In the genomic region with DNA sequence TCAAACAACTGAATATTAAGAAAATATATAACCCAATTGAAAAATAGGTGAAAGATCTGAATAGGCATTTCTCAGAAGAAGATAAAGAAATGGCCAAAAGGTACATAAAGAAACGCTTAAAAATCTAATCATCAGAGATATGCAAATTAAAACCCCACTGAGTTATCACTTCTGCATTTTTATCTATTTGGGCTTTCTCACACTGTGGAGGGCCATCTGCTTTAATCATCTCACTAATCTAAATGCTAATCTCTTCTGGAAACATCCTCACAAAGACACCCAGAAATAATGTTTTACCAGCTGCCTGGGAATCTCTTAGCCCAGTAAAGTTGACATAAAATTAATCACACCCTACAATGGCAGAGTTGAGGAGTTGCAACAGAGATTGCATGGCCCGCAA, we compare ENCODE assay signal across 16 cellular contexts.
"Had no signal": no experiment of that assay in that cellular context is flagged by ENCODE, and none has a peak within 500 bp of the region (broad histone marks: within the 10 kb centered on the region; RNA-seq: fewer than 3 reads in every experiment).

No MANE protein-coding gene starts in this region.

- H3K27ac Mint-ChIP-seq: activated CD8-positive, alpha-beta T cell treated with anti-CD3 and anti-CD28 coated beads for 36 hours; activated naive CD8-positive, alpha-beta T cell treated with anti-CD3 and anti-CD28 coated beads, Interleukin-2, amount 10 ng/mL, durations not matched to agents 7 days and 5 days; naive thymus-derived CD4-positive, alpha-beta T cell; stimulated activated naive CD8-positive, alpha-beta T cell treated with anti-CD3 and anti-CD28 coated beads, Interleukin-15, Interleukin-2, amounts not matched to agents 100 ng/mL and 50 ng/mL, for 24 hours; type B pancreatic cell had no signal

- H3K4me3 Mint-ChIP-seq: activated CD8-positive, alpha-beta T cell treated with anti-CD3 and anti-CD28 coated beads for 36 hours; activated naive CD8-positive, alpha-beta T cell treated with anti-CD3 and anti-CD28 coated beads, Interleukin-2, amount 10 ng/mL, durations not matched to agents 7 days and 5 days; brain; naive thymus-derived CD4-positive, alpha-beta T cell; stimulated activated naive CD8-positive, alpha-beta T cell treated with anti-CD3 and anti-CD28 coated beads, Interleukin-15, Interleukin-2, amounts not matched to agents 100 ng/mL and 50 ng/mL, for 24 hours; type B pancreatic cell had no signal

- H3K9me3 ChIP-seq: colonic mucosa, mucosa of descending colon, ovary, sigmoid colon, spleen, suprapubic skin had no signal

- H3K27ac ChIP-seq: colonic mucosa, ovary, sigmoid colon, spleen, suprapubic skin had no signal

- H3K36me3 ChIP-seq: colonic mucosa, ovary, sigmoid colon, spleen, suprapubic skin had no signal

- H3K27me3 Mint-ChIP-seq: activated CD8-positive, alpha-beta T cell treated with anti-CD3 and anti-CD28 coated beads for 36 hours; activated naive CD8-positive, alpha-beta T cell treated with anti-CD3 and anti-CD28 coated beads, Interleukin-2, amount 10 ng/mL, durations not matched to agents 7 days and 5 days; brain; naive thymus-derived CD4-positive, alpha-beta T cell; stimulated activated naive CD8-positive, alpha-beta T cell treated with anti-CD3 and anti-CD28 coated beads, Interleukin-15, Interleukin-2, amounts not matched to agents 100 ng/mL and 50 ng/mL, for 24 hours; type B pancreatic cell had no signal

- FAIRE-seq: endometrium had no signal

- H3K9me3 Mint-ChIP-seq: stimulated activated naive CD8-positive, alpha-beta T cell treated with anti-CD3 and anti-CD28 coated beads, Interleukin-15, Interleukin-2, amounts not matched to agents 100 ng/mL and 50 ng/mL, for 24 hours; type B pancreatic cell had no signal

- H3K4me1 ChIP-seq: colonic mucosa, sigmoid colon, spleen, suprapubic skin had no signal

- DNase-seq: activated CD4-positive, alpha-beta T cell treated with anti-CD3 and anti-CD28 coated beads for 4 hours; activated CD8-positive, alpha-beta T cell treated with anti-CD3 and anti-CD28 coated beads for 36 hours; activated naive CD8-positive, alpha-beta T cell treated with anti-CD3 and anti-CD28 coated beads, Interleukin-2, amount 10 ng/mL, durations not matched to agents 7 days and 5 days; central memory CD4-positive, alpha-beta T cell; colonic mucosa; islet precursor cell; mucosa of descending colon; naive thymus-derived CD4-positive, alpha-beta T cell; ovary; sigmoid colon; spleen had no signal

- H3K4me3 ChIP-seq: colonic mucosa, mucosa of descending colon, ovary, sigmoid colon, spleen, suprapubic skin had no signal

- H3K36me3 Mint-ChIP-seq: activated naive CD8-positive, alpha-beta T cell treated with anti-CD3 and anti-CD28 coated beads, Interleukin-2, amount 10 ng/mL, durations not matched to agents 7 days and 5 days; brain; naive thymus-derived CD4-positive, alpha-beta T cell; type B pancreatic cell had no signal

- H3K27me3 ChIP-seq: colonic mucosa, ovary, sigmoid colon, spleen, suprapubic skin had no signal

- H3K4me1 Mint-ChIP-seq: activated naive CD8-positive, alpha-beta T cell treated with anti-CD3 and anti-CD28 coated beads, Interleukin-2, amount 10 ng/mL, durations not matched to agents 7 days and 5 days; naive thymus-derived CD4-positive, alpha-beta T cell had no signal
